Comparison of ENCODE assay signal across 8 cellular contexts in the genomic region with DNA sequence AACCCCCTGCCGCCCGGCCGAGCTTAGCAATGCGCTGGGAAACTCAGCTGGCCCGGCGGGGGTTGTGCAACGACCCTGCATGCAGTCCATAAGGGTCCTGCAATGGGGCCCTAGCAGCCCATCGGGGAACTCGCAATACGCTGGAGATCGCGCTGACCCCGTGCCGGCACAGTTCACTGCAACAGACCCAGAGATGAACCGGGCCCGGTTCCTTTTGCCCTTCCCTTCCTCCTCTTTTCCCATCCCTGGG. TPM values are rescaled to one million over a fixed set of nuclear protein-coding genes. Genes with fewer than 3 reads are reported as not detected.
DNase-seq lines count a peak whose midpoint lies in the region; ATAC-seq and TF ChIP-seq lines count a peak whose summit lies in the region.

No MANE protein-coding gene starts in this region.

- peaks cover 3% of the 10 kb centered on the region for H3K36me3 ChIP-seq in urinary bladder (ENCODE audit: insufficient read depth)

- H3K4me3 ChIP-seq in astrocyte of the spinal cord (ENCODE audit: low read depth, low read length) (peak overlapping the region; percentile 97), lower leg skin (ENCODE audit: low read depth, poor library complexity, severe bottlenecking) (peak overlapping the region; percentile 81), urinary bladder (ENCODE audit: low read depth, low read length) (peak overlapping the region; percentile 76)

- peak; percentile 6 for ATAC-seq in HG03378 (IDR thresholded peaks at IDR 0.05; ENCODE audit: unreplicated experiment)

- peak overlapping the region; percentile 81 for H3K27ac ChIP-seq in urinary bladder (ENCODE audit: low read depth)

- TF ChIP-seq POLR2A in lower leg skin (IDR thresholded peaks at IDR 0.05): no peak

- intact Hi-C loops in lower leg skin (cut with DNase I; ENCODE audit: low total_unique reads): no loop called here

- in situ Hi-C loops in astrocyte of the spinal cord (cut with HindIII; ENCODE audit: low sequenced_read_pairs): no loop called here

- 0% methylated on average over 14 to 16 of the region's 16 CpGs for WGBS in lower leg skin, 2 donors
- WGBS in urinary bladder: 0% methylated on average over 16 of the region's 16 CpGs

- TF ChIP-seq CTCF in astrocyte of the spinal cord (IDR thresholded peaks at IDR 0.05; ENCODE audit: low read depth, low read length) (no peak), lower leg skin (IDR thresholded peaks at IDR 0.05) (no peak)

- peak; percentile 63 for DNase-seq in NCI-H82 (lab: John Stamatoyannopoulos, UW)
- no peak for DNase-seq in NCI-H82 treated with DMSO at 0.1 percent for 48 hours (lab: John Stamatoyannopoulos, UW; ENCODE audit: unreplicated experiment)
- DNase-seq in astrocyte of the spinal cord (ENCODE audit: low read depth, low spot score): no peak
- peak in 1 of 2 donors; percentile 91 for DNase-seq in lower leg skin (ENCODE audit: low spot score in 2 of 2)
- no peak for DNase-seq in SKM-1 treated with dmso at 0.1 percent for 144 hours (lab: John Stamatoyannopoulos, UW; ENCODE audit: unreplicated experiment)
- no peak for DNase-seq in NCI-H526 (lab: John Stamatoyannopoulos, UW)

- H3K4me1 ChIP-seq in urinary bladder (ENCODE audit: insufficient read depth): no peaks in the 10 kb centered on the region

RNA-seq across cellular contexts. Expression of a gene that starts 0.4 kb away (rescaled TPM):
- total RNA-seq in lower leg skin (10 to 100 TPM; 35.5 to 87.7 (median 59.2) TPM), urinary bladder (27.7 TPM)
- 73.5 TPM for polyA plus RNA-seq in urinary bladder

RNA-seq across cellular contexts. Expression of a gene that starts 0.6 kb away (rescaled TPM):
- total RNA-seq in lower leg skin (10 to 100 TPM; 66.3 to 95.4 (median 80.2) TPM), urinary bladder (15.3 TPM)
- 119 TPM for polyA plus RNA-seq in urinary bladder

RNA-seq across cellular contexts. Expression of a gene that starts 7.4 kb away (rescaled TPM):
- not detected for total RNA-seq in lower leg skin
- not detected for total RNA-seq in urinary bladder
- polyA plus RNA-seq in urinary bladder: 0.04 TPM

RNA-seq across cellular contexts. Expression of a gene that starts 8.9 kb away (rescaled TPM):
- total RNA-seq in lower leg skin (100 to 1,000 TPM; 479 to 709 (median 540) TPM), urinary bladder (205 TPM)
- 1,651 TPM for polyA plus RNA-seq in urinary bladder

RNA-seq across cellular contexts. Expression of a gene that starts 11.4 kb away (rescaled TPM):
- total RNA-seq in lower leg skin (1 to 10 TPM; 1.0 to 7.9 (median 4.9) TPM), urinary bladder (31.5 TPM)
- 6.3 TPM for polyA plus RNA-seq in urinary bladder
